Comparison of ENCODE assay signal across 11 cellular contexts in genomic region chr15:80436511-80437307, GRCh38. TPM values are rescaled to one million over a fixed set of nuclear protein-coding genes. Genes with fewer than 3 reads are reported as not detected.
A peak's percentile ranks its signal among the peaks of the same experiment; 100 is the strongest.
DNase-seq lines count a peak whose midpoint lies in the region; ATAC-seq, FAIRE-seq and TF ChIP-seq lines count a peak whose summit lies in the region.
"Had no signal": no experiment of that assay in that cellular context is flagged by ENCODE, and none has a peak within 500 bp of the region (broad histone marks: within the 10 kb centered on the region; RNA-seq: fewer than 3 reads in every experiment).

No MANE protein-coding gene starts in this region.

- H3K14ac ChIP-seq in neuronal stem cell (ENCODE audit: low read length), result no peak overlapping the region

- H3K4ac ChIP-seq in neuronal stem cell (ENCODE audit: low read length), result no peak overlapping the region

- H3K27me3 ChIP-seq in K562 (ENCODE audit: control insufficient read depth in 2 of 2, insufficient read depth in 2 of 2, low read length in 2 of 2) (peaks cover 4 to 35% of the 10 kb centered on the region in 2 experiments), neuronal stem cell (ENCODE audit: control insufficient read depth in 3 of 3, insufficient read depth in 3 of 3, low read depth in 1 of 3, low read length in 3 of 3) (no peaks in the 10 kb centered on the region), SJCRH30 (peaks cover 3% of the 10 kb centered on the region; the same call in 1 of the 2 replicates)

- TF ChIP-seq POLR2A in K562 (conservative IDR thresholded peaks at IDR 0.05), result no peak

- WGBS in K562 (ENCODE audit: insufficient coverage, low coverage, missing lambda C conversion rate), result 2% methylated on average over 13 of the region's 13 CpGs
- no CpG with 5 or more reads among the region's 13 CpGs for WGBS in neuronal stem cell (ENCODE audit: extremely low coverage in 2 of 2, insufficient read length in 2 of 2, insufficient replicate concordance in 1 of 2), 2 donors

- H2BK12ac ChIP-seq in neuronal stem cell (ENCODE audit: low read length), result no peak overlapping the region

- TF ChIP-seq RAD21 in K562 (CRISPR knock-in tag; conservative IDR thresholded peaks at IDR 0.05 in 1 of 2, IDR thresholded peaks at IDR 0.05 in 1 of 2), result no peak

- H3K9ac ChIP-seq in K562 (ENCODE audit: insufficient read depth in 1 of 2, low read depth in 2 of 2, low read length in 2 of 2), result no peak overlapping the region
- H3K9ac ChIP-seq in neuronal stem cell (ENCODE audit: low read depth, low read length, poor library complexity), result no peak overlapping the region

- H4K91ac ChIP-seq in neuronal stem cell (ENCODE audit: low read depth, low read length, poor library complexity), result no peak overlapping the region

- no peak overlapping the region for H2AFZ ChIP-seq in K562 (ENCODE audit: low read depth, low read length)
- H2AFZ ChIP-seq in neuronal stem cell (ENCODE audit: low read length), result no peak overlapping the region

- H3K27ac ChIP-seq in K562 (ENCODE audit: extremely low read depth, low read depth, low read length), result no peak overlapping the region
- no peak overlapping the region for H3K27ac ChIP-seq in neuronal stem cell (replicated peaks; ENCODE audit: low read length)
- no peak overlapping the region for H3K27ac ChIP-seq in SJCRH30
- H3K27ac ChIP-seq: 22Rv1 had no signal

- no peak overlapping the region for H3K4me3 Mint-ChIP-seq in immature natural killer cell

- TF ChIP-seq CTCF in K562 (IDR thresholded peaks at IDR 0.05 in 2 of 3, conservative IDR thresholded peaks at IDR 0.05 in 1 of 3; ENCODE audit: insufficient read depth in 2 of 3, low read depth in 1 of 3, low read length in 3 of 3), result no peak

- H2BK5ac ChIP-seq in neuronal stem cell (ENCODE audit: low read length), result no peak overlapping the region

- no peak overlapping the region for H2BK120ac ChIP-seq in neuronal stem cell (ENCODE audit: low read depth, low read length)

- H3K23ac ChIP-seq in neuronal stem cell (ENCODE audit: low read depth, low read length, poor library complexity), result peak overlapping the region; percentile 45

- no peaks in the 10 kb centered on the region for H3K36me3 Mint-ChIP-seq in immature natural killer cell

- no peak overlapping the region for H3K4me3 ChIP-seq in K562
- no peak overlapping the region for H3K4me3 ChIP-seq in neuronal stem cell (ENCODE audit: low read length in 2 of 2)
- no peak overlapping the region for H3K4me3 ChIP-seq in SJCRH30

- intact Hi-C loops in K562 (cut with micrococcal nuclease), result no loop called here

- H2BK15ac ChIP-seq in neuronal stem cell (ENCODE audit: low read length), result no peak overlapping the region

- no peaks in the 10 kb centered on the region for H3K4me1 Mint-ChIP-seq in immature natural killer cell

- no peaks in the 10 kb centered on the region for H3K79me2 ChIP-seq in K562 (ENCODE audit: control insufficient read depth, insufficient read depth, low read length)

- DNase-seq in DMS 273 (lab: John Stamatoyannopoulos, UW; ENCODE audit: unreplicated experiment) (peak; percentile 12), DMS 273 treated with DMSO at 0.1 percent for 48 hours (lab: John Stamatoyannopoulos, UW) (no peak), HT1080 (ENCODE audit: low read depth) (peak; percentile 92), K562 (ENCODE audit: extremely low read depth in 1 of 4, low spot score in 3 of 4) (no peak), neuronal stem cell (ENCODE audit: low spot score) (no peak), immature natural killer cell (no peak), SJCRH30 (no peak)

- H4K20me1 ChIP-seq in K562 (replicated peaks; ENCODE audit: control insufficient read depth, insufficient read depth, low read length), result no peaks in the 10 kb centered on the region

- no peak overlapping the region for H3K18ac ChIP-seq in neuronal stem cell (ENCODE audit: low read length)

- no peak overlapping the region for H2AK5ac ChIP-seq in neuronal stem cell (ENCODE audit: low read depth, low read length)

- H3K4me1 ChIP-seq in K562 (replicated peaks in 1 of 2; ENCODE audit: control insufficient read depth in 2 of 2, insufficient read depth in 2 of 2, low read length in 2 of 2) (no peaks in the 10 kb centered on the region), neuronal stem cell (ENCODE audit: control insufficient read depth in 2 of 2, insufficient read depth in 1 of 2, low read depth in 1 of 2, low read length in 2 of 2) (peaks cover 5 to 14% of the 10 kb centered on the region in 2 donors), SJCRH30 (no peaks in the 10 kb centered on the region)

- CTCF ChIA-PET in K562 (lab: Yijun Ruan, JAX; ENCODE audit: low intra/inter-chr PET ratio), result no interaction called here

- BruUV-seq in K562 (replicated peaks; lab: Mats Ljungman, UMichigan), result no TSS peak

- peaks cover 0 to 7% (median 1%) of the 10 kb centered on the region in 3 donors for H3K27me3 Mint-ChIP-seq in immature natural killer cell (ENCODE audit: low read depth in 3 of 3)
- H3K27me3 Mint-ChIP-seq: progenitor cell of endocrine pancreas had no signal

- no peak overlapping the region for H3K4me2 ChIP-seq in K562 (ENCODE audit: insufficient read depth, low read length)
- H3K4me2 ChIP-seq in neuronal stem cell (ENCODE audit: insufficient read depth, low read length, poor library complexity, severe bottlenecking), result no peak overlapping the region

- H3K79me1 ChIP-seq in neuronal stem cell (ENCODE audit: low read depth, low read length), result peaks cover 4% of the 10 kb centered on the region

- H3K9me3 Mint-ChIP-seq in immature natural killer cell, result no peaks in the 10 kb centered on the region

- peak overlapping the region; percentile 75 for H4K8ac ChIP-seq in neuronal stem cell (ENCODE audit: low read depth, low read length)

- no peak for TF ChIP-seq EP300 in K562 (IDR thresholded peaks at IDR 0.05; ENCODE audit: low read length)

- H3K9me3 ChIP-seq in K562 (replicated peaks; ENCODE audit: control insufficient read depth, insufficient read depth, low read depth, low read length), result no peaks in the 10 kb centered on the region
- H3K9me3 ChIP-seq in neuronal stem cell (replicated peaks in 1 of 2; ENCODE audit: control insufficient read depth in 2 of 2, insufficient read depth in 1 of 2, low read depth in 1 of 2, low read length in 2 of 2), result peaks cover 0 to 5% of the 10 kb centered on the region in 2 donors
- no peaks in the 10 kb centered on the region for H3K9me3 ChIP-seq in SJCRH30 (replicated peaks)

- POLR2A ChIA-PET in K562 (lab: Yijun Ruan, JAX), result interaction anchor here (0.5 to 0.6 kb wide), 2 partner anchors 16 to 49 kb away, joined by 3 read pairs; no protein-coding TSS in a partner anchor

- H3K27ac Mint-ChIP-seq in immature natural killer cell, result no peak overlapping the region

- no peak for FAIRE-seq in K562 (lab: Jason Lieb, UNC)

- ATAC-seq in K562 (no peak), GM21529 (IDR thresholded peaks at IDR 0.05; ENCODE audit: unreplicated experiment) (no peak)
- ATAC-seq: left lobe of liver had no signal

- no peaks in the 10 kb centered on the region for H3K9me1 ChIP-seq in K562 (ENCODE audit: control insufficient read depth, insufficient read depth, low read length)

- in situ Hi-C loops in K562 (cut with MboI), result no loop called here

- H3K36me3 ChIP-seq in K562 (ENCODE audit: control insufficient read depth, insufficient read depth, low read length) (no peaks in the 10 kb centered on the region), neuronal stem cell (replicated peaks in 1 of 2; ENCODE audit: control insufficient read depth in 2 of 2, insufficient read depth in 2 of 2, low read length in 2 of 2) (peaks cover 5 to 38% of the 10 kb centered on the region in 2 donors), SJCRH30 (no peaks in the 10 kb centered on the region)

TF ChIP-seq in K562, 482 proteins besides CTCF, POLR2A, EP300 and RAD21:
- TF ChIP-seq PCBP2 (IDR thresholded peaks at IDR 0.05; ENCODE audit: low read depth, low read length, poor library complexity, severe bottlenecking) (no peak), NFYB (IDR thresholded peaks at IDR 0.05; ENCODE audit: extremely low read depth, insufficient read length) (no peak), FOSL1 (tag; conservative IDR thresholded peaks at IDR 0.05) (peak; percentile 93), ATF7 (IDR thresholded peaks at IDR 0.05) (no peak), POLR3G (IDR thresholded peaks at IDR 0.05; ENCODE audit: extremely low read depth, insufficient read length, insufficient replicate concordance) (no peak)
TF ChIP-seq in K562: peak in this region for 1.

RNA-seq across cellular contexts. Expression of gene ARNT2, which starts 32.5 kb away (rescaled TPM):
- 2.6 and 3.7 TPM in 2 replicates for total RNA-seq in HT1080 (2014; rRNA removed; shearing (Covaris generic))
- 6.1 and 7.3 TPM in 2 replicates for polyA plus RNA-seq in HT1080 (2015; cell fraction: cytosol; rRNA removed)
- polyA plus RNA-seq in HT1080 (2015; cell fraction: nucleus; rRNA removed), result 5.7 and 6.7 TPM in 2 replicates
- total RNA-seq in K562 (2011; cell fraction: chromatin; rRNA removed; ENCODE audit: low replicate concordance), result 0.07 TPM in 1 of 2 replicates, not detected in the other
- total RNA-seq in K562 (2011; cell fraction: nucleolus; rRNA removed), result under 0.01 TPM in 1 of 2 replicates, not detected in the other
- 0.07 TPM in 1 of 2 replicates, not detected in the other for total RNA-seq in K562 (2011; cell fraction: nucleoplasm; rRNA removed)
- total RNA-seq in K562 (2014; rRNA removed) (not detected in 2 replicates), K562 (2014; rRNA removed; fragmentation: Illumina TruSeq; extraction: Trizol) (not detected in 2 replicates), K562 (2015; rRNA removed; fragmentation: Illumina TruSeq; extraction: Trizol) (not detected in 2 replicates), K562 (2021) (not detected in 2 replicates)
- polyA plus RNA-seq in K562 (2011; rRNA removed) (0.01 TPM in 1 of 2 replicates, not detected in the other), K562 (2014; fragmentation: Illumina TruSeq; extraction: Trizol) (not detected in 2 replicates), K562 (2014; fragmentation: Nextera tagmentation; extraction: Ambion mirVana) (not detected), K562 (2014; rRNA removed) (not detected in 2 replicates), immature natural killer cell (not detected)
- 0.06 TPM in 1 of 2 replicates, not detected in the other for polyA plus RNA-seq in K562 (2011; cell fraction: cytosol; rRNA removed)
- 0.16 TPM in 1 of 2 replicates, not detected in the other for polyA plus RNA-seq in K562 (2011; cell fraction: nucleus; rRNA removed)
- 0.04 TPM in 1 of 2 replicates, not detected in the other for polyA plus RNA-seq in K562 (2012)
- not detected in 2 replicates for polyA minus RNA-seq in K562 (2011; rRNA and poly(A)+ RNA removed)
- polyA minus RNA-seq in K562 (2011; cell fraction: cytosol; rRNA and poly(A)+ RNA removed), result not detected in 2 replicates
- polyA minus RNA-seq in K562 (2011; cell fraction: nucleus; rRNA and poly(A)+ RNA removed), result not detected in 2 replicates
- 31.2 TPM for polyA plus RNA-seq in neuronal stem cell (2013, experiment 1 of 2)
- polyA plus RNA-seq in neuronal stem cell (2013, experiment 2 of 2), result 31.5 TPM
- total RNA-seq in SJCRH30 (2014; rRNA removed; shearing (Covaris generic)), result 2.2 and 2.5 TPM in 2 replicates

Comparison
In these comparisons a context has a peak if more than half of its experiments do, and no peak if none do; other contexts are left out.
1. DNase-seq: peak in DMS 273 (single experiment) and HT1080 (single experiment); none in DMS 273 treated with DMSO at 0.1 percent for 48 hours (single experiment), K562 (0 of 4), neuronal stem cell (single experiment), immature natural killer cell (0 of 3) and SJCRH30 (0 of 2).